1 cellular context compared by ENCODE assay signal in the genomic region with DNA sequence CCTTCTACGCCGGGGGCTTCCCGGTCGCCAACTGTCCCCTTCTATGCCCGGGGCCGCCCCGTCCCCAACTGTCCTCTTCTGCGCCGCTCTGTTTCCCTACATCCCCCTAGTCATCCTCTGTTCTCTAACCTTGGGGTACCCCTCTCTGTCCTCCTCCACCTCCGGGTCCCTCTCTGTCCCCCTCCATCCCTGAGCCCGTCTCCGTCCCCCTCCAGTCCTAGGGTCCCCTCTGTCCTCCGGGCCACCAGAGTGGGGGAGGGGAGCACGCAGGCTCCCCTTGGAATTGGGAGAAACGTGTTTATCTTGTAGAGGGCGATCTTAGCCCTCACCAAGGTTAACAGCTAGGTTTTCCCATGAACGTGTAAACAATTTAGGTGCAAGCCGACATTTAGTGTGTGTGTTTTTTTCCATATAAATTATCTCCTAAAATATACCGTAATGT.
TF ChIP-seq lines count a peak whose summit lies in the region.

No MANE protein-coding gene starts in this region.

TF ChIP-seq in HepG2, 621 proteins besides CTCF, POLR2A, EP300 and RAD21 (continued from another document and continues in another):
- TF ChIP-seq, protein P1, sequence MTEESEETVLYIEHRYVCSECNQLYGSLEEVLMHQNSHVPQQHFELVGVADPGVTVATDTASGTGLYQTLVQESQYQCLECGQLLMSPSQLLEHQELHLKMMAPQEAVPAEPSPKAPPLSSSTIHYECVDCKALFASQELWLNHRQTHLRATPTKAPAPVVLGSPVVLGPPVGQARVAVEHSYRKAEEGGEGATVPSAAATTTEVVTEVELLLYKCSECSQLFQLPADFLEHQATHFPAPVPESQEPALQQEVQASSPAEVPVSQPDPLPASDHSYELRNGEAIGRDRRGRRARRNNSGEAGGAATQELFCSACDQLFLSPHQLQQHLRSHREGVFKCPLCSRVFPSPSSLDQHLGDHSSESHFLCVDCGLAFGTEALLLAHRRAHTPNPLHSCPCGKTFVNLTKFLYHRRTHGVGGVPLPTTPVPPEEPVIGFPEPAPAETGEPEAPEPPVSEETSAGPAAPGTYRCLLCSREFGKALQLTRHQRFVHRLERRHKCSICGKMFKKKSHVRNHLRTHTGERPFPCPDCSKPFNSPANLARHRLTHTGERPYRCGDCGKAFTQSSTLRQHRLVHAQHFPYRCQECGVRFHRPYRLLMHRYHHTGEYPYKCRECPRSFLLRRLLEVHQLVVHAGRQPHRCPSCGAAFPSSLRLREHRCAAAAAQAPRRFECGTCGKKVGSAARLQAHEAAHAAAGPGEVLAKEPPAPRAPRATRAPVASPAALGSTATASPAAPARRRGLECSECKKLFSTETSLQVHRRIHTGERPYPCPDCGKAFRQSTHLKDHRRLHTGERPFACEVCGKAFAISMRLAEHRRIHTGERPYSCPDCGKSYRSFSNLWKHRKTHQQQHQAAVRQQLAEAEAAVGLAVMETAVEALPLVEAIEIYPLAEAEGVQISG (CRISPR knock-in tag; IDR thresholded peaks at IDR 0.05), result no peak; the same call in 1 of the 2 replicates
- TF ChIP-seq, protein P2, sequence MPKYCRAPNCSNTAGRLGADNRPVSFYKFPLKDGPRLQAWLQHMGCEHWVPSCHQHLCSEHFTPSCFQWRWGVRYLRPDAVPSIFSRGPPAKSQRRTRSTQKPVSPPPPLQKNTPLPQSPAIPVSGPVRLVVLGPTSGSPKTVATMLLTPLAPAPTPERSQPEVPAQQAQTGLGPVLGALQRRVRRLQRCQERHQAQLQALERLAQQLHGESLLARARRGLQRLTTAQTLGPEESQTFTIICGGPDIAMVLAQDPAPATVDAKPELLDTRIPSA (CRISPR knock-in tag; IDR thresholded peaks at IDR 0.05; ENCODE audit: borderline replicate concordance), result no peak
- TF ChIP-seq WIZ (CRISPR knock-in tag; IDR thresholded peaks at IDR 0.05) (no peak), ATF1 (CRISPR knock-in tag; IDR thresholded peaks at IDR 0.05) (no peak), ZFP36L1 (CRISPR knock-in tag; IDR thresholded peaks at IDR 0.05) (peak; percentile 19; the same call in 1 of the 2 replicates), SUZ12 (IDR thresholded peaks at IDR 0.05; ENCODE audit: low read depth, low read length) (no peak), NR2F1 (CRISPR knock-in tag; IDR thresholded peaks at IDR 0.05) (peak in 1 of 2 experiments; percentile 22; a peak in 1 of 4 replicates), TARDBP (CRISPR knock-in tag; IDR thresholded peaks at IDR 0.05) (peak; percentile 27; the same call in 1 of the 2 replicates), ZNF773 (CRISPR knock-in tag; IDR thresholded peaks at IDR 0.05; ENCODE audit: borderline replicate concordance) (0 out of 2 replicates have a peak, but pooled peaks have one; percentile 10), ZNF672 (CRISPR knock-in tag; IDR thresholded peaks at IDR 0.05) (no peak), GFI1 (CRISPR knock-in tag; IDR thresholded peaks at IDR 0.05; ENCODE audit: borderline replicate concordance) (peak; percentile 34; the same call in 1 of the 2 replicates), CCDC6 (CRISPR knock-in tag; IDR thresholded peaks at IDR 0.05) (no peak), TMF1 (CRISPR knock-in tag; IDR thresholded peaks at IDR 0.05; ENCODE audit: low read depth) (0 out of 2 replicates have a peak, but pooled peaks have one; percentile 15), MIER3 (CRISPR knock-in tag; IDR thresholded peaks at IDR 0.05; ENCODE audit: borderline replicate concordance) (no peak), ZNF607 (CRISPR knock-in tag; IDR thresholded peaks at IDR 0.05; ENCODE audit: borderline replicate concordance) (0 out of 2 replicates have a peak, but pooled peaks have one; percentile 17), NBN (conservative IDR thresholded peaks at IDR 0.05) (no peak), FOXA3 (CRISPR knock-in tag; IDR thresholded peaks at IDR 0.05) (peak; percentile 17; the same call in 1 of the 2 replicates), ZNF790 (CRISPR knock-in tag; IDR thresholded peaks at IDR 0.05; ENCODE audit: borderline replicate concordance) (0 out of 2 replicates have a peak, but pooled peaks have one; percentile 13), IRF2 (CRISPR knock-in tag; IDR thresholded peaks at IDR 0.05) (no peak), HMGA1 (CRISPR knock-in tag; conservative IDR thresholded peaks at IDR 0.05) (no peak), ZNF224 (CRISPR knock-in tag; IDR thresholded peaks at IDR 0.05) (no peak), ZNF546 (CRISPR knock-in tag; conservative IDR thresholded peaks at IDR 0.05) (0 out of 2 replicates have a peak, but pooled peaks have one; percentile 24), TBP (CRISPR knock-in tag; IDR thresholded peaks at IDR 0.05) (no peak), ZNF549 (CRISPR knock-in tag; IDR thresholded peaks at IDR 0.05) (no peak), ZNF777 (CRISPR knock-in tag; IDR thresholded peaks at IDR 0.05) (no peak), ADNP (CRISPR knock-in tag; IDR thresholded peaks at IDR 0.05) (no peak), ZNF335 (CRISPR knock-in tag; IDR thresholded peaks at IDR 0.05) (0 out of 2 replicates have a peak, but pooled peaks have one; percentile 9), ZSCAN21 (CRISPR knock-in tag; IDR thresholded peaks at IDR 0.05; ENCODE audit: borderline replicate concordance) (peak; percentile 44; the same call in 1 of the 2 replicates), KDM2A (CRISPR knock-in tag; IDR thresholded peaks at IDR 0.05; ENCODE audit: borderline replicate concordance, low read depth) (no peak; the same call in 1 of the 2 replicates), ZNF24 (IDR thresholded peaks at IDR 0.05) (no peak), NR2F2 (IDR thresholded peaks at IDR 0.05; ENCODE audit: borderline replicate concordance, low read depth) (no peak), ZFP82 (CRISPR knock-in tag; IDR thresholded peaks at IDR 0.05; ENCODE audit: borderline replicate concordance) (no peak), MEIS1 (CRISPR knock-in tag; IDR thresholded peaks at IDR 0.05; ENCODE audit: borderline replicate concordance) (0 out of 2 replicates have a peak, but pooled peaks have one; percentile 9), ZNF572 (CRISPR knock-in tag; IDR thresholded peaks at IDR 0.05) (peak; percentile 80; the same call in 1 of the 2 replicates), ZNF652 (CRISPR knock-in tag; IDR thresholded peaks at IDR 0.05; ENCODE audit: borderline replicate concordance, low read depth) (0 out of 2 replicates have a peak, but pooled peaks have one; percentile 2), ZFP1 (CRISPR knock-in tag; IDR thresholded peaks at IDR 0.05) (no peak), MYC (CRISPR knock-in tag; IDR thresholded peaks at IDR 0.05; ENCODE audit: borderline replicate concordance) (0 out of 2 replicates have a peak, but pooled peaks have one; percentile 29), RARG (CRISPR knock-in tag; IDR thresholded peaks at IDR 0.05; ENCODE audit: low read depth) (no peak), KDM5B (CRISPR knock-in tag; IDR thresholded peaks at IDR 0.05; ENCODE audit: borderline replicate concordance) (peak; percentile 70; the same call in 1 of the 2 replicates), FOXO1 (CRISPR knock-in tag; IDR thresholded peaks at IDR 0.05) (peak; percentile 60; the same call in 1 of the 2 replicates), ZSCAN30 (CRISPR knock-in tag; IDR thresholded peaks at IDR 0.05) (0 out of 2 replicates have a peak, but pooled peaks have one; percentile 45)
- TF ChIP-seq, protein P3, sequence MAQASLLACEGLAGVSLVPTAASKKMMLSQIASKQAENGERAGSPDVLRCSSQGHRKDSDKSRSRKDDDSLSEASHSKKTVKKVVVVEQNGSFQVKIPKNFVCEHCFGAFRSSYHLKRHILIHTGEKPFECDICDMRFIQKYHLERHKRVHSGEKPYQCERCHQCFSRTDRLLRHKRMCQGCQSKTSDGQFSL (CRISPR knock-in tag; IDR thresholded peaks at IDR 0.05), result no peak; the same call in 1 of the 2 replicates
- TF ChIP-seq, protein P4, sequence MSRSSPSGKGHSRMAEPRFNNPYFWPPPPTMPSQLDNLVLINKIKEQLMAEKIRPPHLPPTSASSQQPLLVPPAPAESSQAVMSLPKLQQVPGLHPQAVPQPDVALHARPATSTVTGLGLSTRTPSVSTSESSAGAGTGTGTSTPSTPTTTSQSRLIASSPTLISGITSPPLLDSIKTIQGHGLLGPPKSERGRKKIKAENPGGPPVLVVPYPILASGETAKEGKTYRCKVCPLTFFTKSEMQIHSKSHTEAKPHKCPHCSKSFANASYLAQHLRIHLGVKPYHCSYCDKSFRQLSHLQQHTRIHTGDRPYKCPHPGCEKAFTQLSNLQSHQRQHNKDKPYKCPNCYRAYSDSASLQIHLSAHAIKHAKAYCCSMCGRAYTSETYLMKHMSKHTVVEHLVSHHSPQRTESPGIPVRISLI (CRISPR knock-in tag; IDR thresholded peaks at IDR 0.05; ENCODE audit: borderline replicate concordance), result no peak
- TF ChIP-seq, protein P5, sequence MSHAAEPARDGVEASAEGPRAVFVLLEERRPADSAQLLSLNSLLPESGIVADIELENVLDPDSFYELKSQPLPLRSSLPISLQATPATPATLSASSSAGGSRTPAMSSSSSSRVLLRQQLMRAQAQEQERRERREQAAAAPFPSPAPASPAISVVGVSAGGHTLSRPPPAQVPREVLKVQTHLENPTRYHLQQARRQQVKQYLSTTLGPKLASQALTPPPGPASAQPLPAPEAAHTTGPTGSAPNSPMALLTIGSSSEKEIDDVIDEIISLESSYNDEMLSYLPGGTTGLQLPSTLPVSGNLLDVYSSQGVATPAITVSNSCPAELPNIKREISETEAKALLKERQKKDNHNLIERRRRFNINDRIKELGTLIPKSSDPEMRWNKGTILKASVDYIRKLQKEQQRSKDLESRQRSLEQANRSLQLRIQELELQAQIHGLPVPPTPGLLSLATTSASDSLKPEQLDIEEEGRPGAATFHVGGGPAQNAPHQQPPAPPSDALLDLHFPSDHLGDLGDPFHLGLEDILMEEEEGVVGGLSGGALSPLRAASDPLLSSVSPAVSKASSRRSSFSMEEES (CRISPR knock-in tag; IDR thresholded peaks at IDR 0.05), result no peak
- TF ChIP-seq, protein P6, sequence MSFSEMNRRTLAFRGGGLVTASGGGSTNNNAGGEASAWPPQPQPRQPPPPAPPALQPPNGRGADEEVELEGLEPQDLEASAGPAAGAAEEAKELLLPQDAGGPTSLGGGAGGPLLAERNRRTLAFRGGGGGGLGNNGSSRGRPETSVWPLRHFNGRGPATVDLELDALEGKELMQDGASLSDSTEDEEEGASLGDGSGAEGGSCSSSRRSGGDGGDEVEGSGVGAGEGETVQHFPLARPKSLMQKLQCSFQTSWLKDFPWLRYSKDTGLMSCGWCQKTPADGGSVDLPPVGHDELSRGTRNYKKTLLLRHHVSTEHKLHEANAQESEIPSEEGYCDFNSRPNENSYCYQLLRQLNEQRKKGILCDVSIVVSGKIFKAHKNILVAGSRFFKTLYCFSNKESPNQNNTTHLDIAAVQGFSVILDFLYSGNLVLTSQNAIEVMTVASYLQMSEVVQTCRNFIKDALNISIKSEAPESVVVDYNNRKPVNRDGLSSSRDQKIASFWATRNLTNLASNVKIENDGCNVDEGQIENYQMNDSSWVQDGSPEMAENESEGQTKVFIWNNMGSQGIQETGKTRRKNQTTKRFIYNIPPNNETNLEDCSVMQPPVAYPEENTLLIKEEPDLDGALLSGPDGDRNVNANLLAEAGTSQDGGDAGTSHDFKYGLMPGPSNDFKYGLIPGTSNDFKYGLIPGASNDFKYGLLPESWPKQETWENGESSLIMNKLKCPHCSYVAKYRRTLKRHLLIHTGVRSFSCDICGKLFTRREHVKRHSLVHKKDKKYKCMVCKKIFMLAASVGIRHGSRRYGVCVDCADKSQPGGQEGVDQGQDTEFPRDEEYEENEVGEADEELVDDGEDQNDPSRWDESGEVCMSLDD (CRISPR knock-in tag; IDR thresholded peaks at IDR 0.05; ENCODE audit: borderline replicate concordance), result 0 out of 2 replicates have a peak, but pooled peaks have one; percentile 31
- TF ChIP-seq, protein P7, sequence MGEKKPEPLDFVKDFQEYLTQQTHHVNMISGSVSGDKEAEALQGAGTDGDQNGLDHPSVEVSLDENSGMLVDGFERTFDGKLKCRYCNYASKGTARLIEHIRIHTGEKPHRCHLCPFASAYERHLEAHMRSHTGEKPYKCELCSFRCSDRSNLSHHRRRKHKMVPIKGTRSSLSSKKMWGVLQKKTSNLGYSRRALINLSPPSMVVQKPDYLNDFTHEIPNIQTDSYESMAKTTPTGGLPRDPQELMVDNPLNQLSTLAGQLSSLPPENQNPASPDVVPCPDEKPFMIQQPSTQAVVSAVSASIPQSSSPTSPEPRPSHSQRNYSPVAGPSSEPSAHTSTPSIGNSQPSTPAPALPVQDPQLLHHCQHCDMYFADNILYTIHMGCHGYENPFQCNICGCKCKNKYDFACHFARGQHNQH (CRISPR knock-in tag; IDR thresholded peaks at IDR 0.05), result no peak
- TF ChIP-seq, protein P8, sequence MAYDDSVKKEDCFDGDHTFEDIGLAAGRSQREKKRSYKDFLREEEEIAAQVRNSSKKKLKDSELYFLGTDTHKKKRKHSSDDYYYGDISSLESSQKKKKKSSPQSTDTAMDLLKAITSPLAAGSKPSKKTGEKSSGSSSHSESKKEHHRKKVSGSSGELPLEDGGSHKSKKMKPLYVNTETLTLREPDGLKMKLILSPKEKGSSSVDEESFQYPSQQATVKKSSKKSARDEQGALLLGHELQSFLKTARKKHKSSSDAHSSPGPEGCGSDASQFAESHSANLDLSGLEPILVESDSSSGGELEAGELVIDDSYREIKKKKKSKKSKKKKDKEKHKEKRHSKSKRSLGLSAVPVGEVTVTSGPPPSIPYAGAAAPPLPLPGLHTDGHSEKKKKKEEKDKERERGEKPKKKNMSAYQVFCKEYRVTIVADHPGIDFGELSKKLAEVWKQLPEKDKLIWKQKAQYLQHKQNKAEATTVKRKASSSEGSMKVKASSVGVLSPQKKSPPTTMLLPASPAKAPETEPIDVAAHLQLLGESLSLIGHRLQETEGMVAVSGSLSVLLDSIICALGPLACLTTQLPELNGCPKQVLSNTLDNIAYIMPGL (CRISPR knock-in tag; IDR thresholded peaks at IDR 0.05; ENCODE audit: borderline replicate concordance in 1 of 2, low read depth in 1 of 2), result no peak
- TF ChIP-seq, protein P9, sequence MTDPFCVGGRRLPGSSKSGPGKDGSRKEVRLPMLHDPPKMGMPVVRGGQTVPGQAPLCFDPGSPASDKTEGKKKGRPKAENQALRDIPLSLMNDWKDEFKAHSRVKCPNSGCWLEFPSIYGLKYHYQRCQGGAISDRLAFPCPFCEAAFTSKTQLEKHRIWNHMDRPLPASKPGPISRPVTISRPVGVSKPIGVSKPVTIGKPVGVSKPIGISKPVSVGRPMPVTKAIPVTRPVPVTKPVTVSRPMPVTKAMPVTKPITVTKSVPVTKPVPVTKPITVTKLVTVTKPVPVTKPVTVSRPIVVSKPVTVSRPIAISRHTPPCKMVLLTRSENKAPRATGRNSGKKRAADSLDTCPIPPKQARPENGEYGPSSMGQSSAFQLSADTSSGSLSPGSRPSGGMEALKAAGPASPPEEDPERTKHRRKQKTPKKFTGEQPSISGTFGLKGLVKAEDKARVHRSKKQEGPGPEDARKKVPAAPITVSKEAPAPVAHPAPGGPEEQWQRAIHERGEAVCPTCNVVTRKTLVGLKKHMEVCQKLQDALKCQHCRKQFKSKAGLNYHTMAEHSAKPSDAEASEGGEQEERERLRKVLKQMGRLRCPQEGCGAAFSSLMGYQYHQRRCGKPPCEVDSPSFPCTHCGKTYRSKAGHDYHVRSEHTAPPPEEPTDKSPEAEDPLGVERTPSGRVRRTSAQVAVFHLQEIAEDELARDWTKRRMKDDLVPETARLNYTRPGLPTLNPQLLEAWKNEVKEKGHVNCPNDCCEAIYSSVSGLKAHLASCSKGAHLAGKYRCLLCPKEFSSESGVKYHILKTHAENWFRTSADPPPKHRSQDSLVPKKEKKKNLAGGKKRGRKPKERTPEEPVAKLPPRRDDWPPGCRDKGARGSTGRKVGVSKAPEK (CRISPR knock-in tag; IDR thresholded peaks at IDR 0.05; ENCODE audit: borderline replicate concordance), result no peak
